8 cellular contexts compared by ENCODE assay signal in the genomic region with DNA sequence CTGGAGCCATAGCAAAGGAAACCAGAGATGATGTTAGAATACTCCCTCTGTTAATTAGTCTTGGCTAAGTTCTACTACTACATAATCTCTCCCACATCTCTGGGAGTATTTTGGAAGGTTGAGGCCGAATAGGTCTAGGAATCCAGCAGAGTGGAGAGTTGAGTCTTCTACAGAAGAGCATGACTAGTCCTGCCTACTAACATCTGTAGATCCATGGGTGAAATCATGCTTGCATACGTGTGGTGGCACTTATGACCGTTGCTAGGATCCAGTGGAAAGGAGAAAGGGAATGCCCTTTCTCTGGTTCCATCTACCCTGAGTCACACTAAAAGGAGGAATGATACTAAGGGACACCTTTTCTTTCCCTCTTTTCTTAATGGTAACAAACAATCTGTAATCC.
"Had no signal": no experiment of that assay in that cellular context is flagged by ENCODE, and none has a peak within 500 bp of the region (broad histone marks: within the 10 kb centered on the region; RNA-seq: fewer than 3 reads in every experiment).

No MANE protein-coding gene starts in this region.

- ATAC-seq: GM12878 had no signal

- FAIRE-seq: G401.6, GM12878, GM12891, GM12892, GM18507, GM19239 had no signal

- H3K4me3 ChIP-seq: GM12878 had no signal

- DNase-seq: GDM1, GF-D8 had no signal
